In genomic region chr9:99818439-99818992, GRCh38 we compare ENCODE assay signal across 8 cellular contexts. TPM values are rescaled to one million over a fixed set of nuclear protein-coding genes. Genes with fewer than 3 reads are reported as not detected.
DNase-seq lines count a peak whose midpoint lies in the region; ATAC-seq and TF ChIP-seq lines count a peak whose summit lies in the region.

No MANE protein-coding gene starts in this region.

- WGBS in heart left ventricle, 4 donors = 38 to 49% (median 44%) methylated on average over 7 of the region's 7 CpGs
- 55% methylated on average over 7 of the region's 7 CpGs for WGBS in right lobe of liver (ENCODE audit: insufficient coverage, low coverage, low lambda C conversion rate, missing lambda C conversion rate)
- 56 to 61% methylated on average over 7 of the region's 7 CpGs for WGBS in upper lobe of left lung, 2 donors

- H3K27ac ChIP-seq in heart left ventricle = peak overlapping the region; percentile 97 to 100 (median 98)
- peak overlapping the region; percentile 98 to 99 (median 98) for H3K27ac ChIP-seq in right lobe of liver
- H3K27ac ChIP-seq in upper lobe of left lung = peak overlapping the region; percentile 95 to 99 (median 97)

- H3K4me3 Mint-ChIP-seq in activated naive CD8-positive, alpha-beta T cell treated with anti-CD3 and anti-CD28 coated beads, Interleukin-2, amount 50 U/mL, for 24 hours = peak overlapping the region; percentile 100

- peak in 1 of 5 donors; percentile 38 for DNase-seq in heart left ventricle
- DNase-seq in Right ventricle myocardium inferior (ENCODE audit: missing footprints) = no peak
- DNase-seq in activated naive CD8-positive, alpha-beta T cell treated with anti-CD3 and anti-CD28 coated beads, Interleukin-2, amount 50 U/mL, for 24 hours = no peak
- DNase-seq in right lobe of liver = no peak
- no peak for DNase-seq in upper lobe of left lung
- DNase-seq in DMS153 (lab: John Stamatoyannopoulos, UW) = no peak

- no peaks in the 10 kb centered on the region for H3K9me3 ChIP-seq in heart left ventricle
- no peaks in the 10 kb centered on the region for H3K9me3 ChIP-seq in right lobe of liver
- H3K9me3 ChIP-seq in upper lobe of left lung = no peaks in the 10 kb centered on the region

- ATAC-seq in heart left ventricle = no peak
- no peak for ATAC-seq in Right ventricle myocardium inferior
- no peak for ATAC-seq in activated naive CD8-positive, alpha-beta T cell treated with anti-CD3 and anti-CD28 coated beads, Interleukin-2, amount 50 U/mL, for 24 hours
- no peak for ATAC-seq in right lobe of liver
- no peak for ATAC-seq in upper lobe of left lung (ENCODE audit: low FRiP score in 2 of 2)
- no peak for ATAC-seq in HG02571 (IDR thresholded peaks at IDR 0.05; ENCODE audit: unreplicated experiment)
- no peak for ATAC-seq in HG02885 (IDR thresholded peaks at IDR 0.05; ENCODE audit: poor library complexity, unreplicated experiment)

- H3K27ac Mint-ChIP-seq in activated naive CD8-positive, alpha-beta T cell treated with anti-CD3 and anti-CD28 coated beads, Interleukin-2, amount 50 U/mL, for 24 hours = peak overlapping the region; percentile 81

- TF ChIP-seq EP300 in upper lobe of left lung (IDR thresholded peaks at IDR 0.05) = no peak

- no peaks in the 10 kb centered on the region for H3K27me3 ChIP-seq in heart left ventricle
- H3K27me3 ChIP-seq in right lobe of liver = no peaks in the 10 kb centered on the region
- peaks cover 0 to 4% (median 0%) of the 10 kb centered on the region in 4 donors for H3K27me3 ChIP-seq in upper lobe of left lung

- H3K27me3 Mint-ChIP-seq in activated naive CD8-positive, alpha-beta T cell treated with anti-CD3 and anti-CD28 coated beads, Interleukin-2, amount 50 U/mL, for 24 hours = peaks cover 4% of the 10 kb centered on the region

- H3K36me3 Mint-ChIP-seq in activated naive CD8-positive, alpha-beta T cell treated with anti-CD3 and anti-CD28 coated beads, Interleukin-2, amount 50 U/mL, for 24 hours (ENCODE audit: low read depth) = peaks cover 12% of the 10 kb centered on the region

- no peak for TF ChIP-seq POLR2A in heart left ventricle (IDR thresholded peaks at IDR 0.05)
- no peak for TF ChIP-seq POLR2A in right lobe of liver (IDR thresholded peaks at IDR 0.05)
- no peak for TF ChIP-seq POLR2A in upper lobe of left lung (IDR thresholded peaks at IDR 0.05)

- peaks cover 64% of the 10 kb centered on the region for H3K4me1 Mint-ChIP-seq in activated naive CD8-positive, alpha-beta T cell treated with anti-CD3 and anti-CD28 coated beads, Interleukin-2, amount 50 U/mL, for 24 hours

- H3K36me3 ChIP-seq in heart left ventricle (no peaks in the 10 kb centered on the region), right lobe of liver (no peaks in the 10 kb centered on the region), upper lobe of left lung (no peaks in the 10 kb centered on the region)

- intact Hi-C loops in heart left ventricle (cut with DNase I) (loop anchor here in 2 of 10 donors (5.0 to 10.0 kb wide), 2 partner anchors 406 to 636 kb away; no protein-coding TSS in a partner anchor), Right ventricle myocardium inferior (cut with DNase I) (loop anchor here (10.0 kb wide), 1 partner anchor 506 kb away; no protein-coding TSS in a partner anchor), right lobe of liver (cut with DNase I) (no loop called here)

- TF ChIP-seq CTCF in heart left ventricle (IDR thresholded peaks at IDR 0.05) (no peak), right lobe of liver (IDR thresholded peaks at IDR 0.05) (no peak), upper lobe of left lung (IDR thresholded peaks at IDR 0.05) (no peak)

- no peaks in the 10 kb centered on the region for H3K9me3 Mint-ChIP-seq in activated naive CD8-positive, alpha-beta T cell treated with anti-CD3 and anti-CD28 coated beads, Interleukin-2, amount 50 U/mL, for 24 hours

- peaks cover 0 to 29% (median 13%) of the 10 kb centered on the region in 12 donors for H3K4me1 ChIP-seq in heart left ventricle
- peaks cover 0 to 21% (median 2%) of the 10 kb centered on the region in 4 donors for H3K4me1 ChIP-seq in right lobe of liver
- H3K4me1 ChIP-seq in upper lobe of left lung = peaks cover 20 to 37% (median 27%) of the 10 kb centered on the region in 4 donors

- H3K4me3 ChIP-seq in heart left ventricle = peak overlapping the region in 11 of 12 donors; percentile 66 to 95 (median 88)
- H3K4me3 ChIP-seq in right lobe of liver = peak overlapping the region in 2 of 3 donors; percentile 67 to 82
- H3K4me3 ChIP-seq in upper lobe of left lung = peak overlapping the region in 3 of 4 donors; percentile 71 to 96 (median 72)

RNA-seq across cellular contexts. Expression of gene NR4A3, which starts 3.2 kb away (rescaled TPM):
- total RNA-seq in heart left ventricle = 10 to 100 TPM in 4 of 9 donors, 1 to 10 TPM in 5; 1.5 to 27.8 (median 9.9) TPM
- polyA plus RNA-seq in heart left ventricle = 10 to 100 TPM in 1 of 2 donors, 1 to 10 TPM in 1; 1.6 to 17.5 TPM
- total RNA-seq in Right ventricle myocardium inferior = 3.9 TPM
- 1 to 10 TPM in 1 of 6 experiments, under 1 TPM in 5; 0.13 to 1.2 (median 0.30) TPM for total RNA-seq in right lobe of liver
- total RNA-seq in upper lobe of left lung = 10 to 100 TPM in 1 of 6 donors, 1 to 10 TPM in 5; 1.0 to 10.8 (median 5.6) TPM
